ENCODE assay signal across 19 cellular contexts in genomic region chr11:70331901-70332300, GRCh38.
A peak's percentile ranks its signal among the peaks of the same experiment; 100 is the strongest.
DNase-seq lines count a peak whose midpoint lies in the region; ATAC-seq lines count a peak whose summit lies in the region.
"Had no signal": no experiment of that assay in that cellular context is flagged by ENCODE, and none has a peak within 500 bp of the region (broad histone marks: within the 10 kb centered on the region; RNA-seq: fewer than 3 reads in every experiment).

No MANE protein-coding gene starts in this region.

- peak; percentile 82 for ATAC-seq in Right ventricle myocardium superior (ENCODE audit: poor library complexity)
- ATAC-seq in left cardiac atrium: no peak
- no peak for ATAC-seq in GM21737 (IDR thresholded peaks at IDR 0.05; ENCODE audit: unreplicated experiment)
- no peak for ATAC-seq in GM19324 (IDR thresholded peaks at IDR 0.05; ENCODE audit: low FRiP score, unreplicated experiment)
- ATAC-seq: K562 had no signal

- DNase-seq in Right ventricle myocardium superior (peak; percentile 66), left cardiac atrium (no peak), cerebellum (ENCODE audit: low spot score) (peak; percentile 92), middle frontal gyrus (ENCODE audit: extremely low spot score, low spot score) (peak; percentile 71), putamen (ENCODE audit: low spot score) (peak; percentile 64), SW 1271 (lab: John Stamatoyannopoulos, UW) (no peak)
- DNase-seq: 8988T; Calu3; CD4-positive, alpha-beta memory T cell; HCEC 1CT; NCI-H1048; NCI-H1436 treated with DMSO at 0.1 percent for 48 hours; NCI-H2081 treated with DMSO at 0.1 percent for 48 hours; NCI-H510A treated with DMSO at 0.1 percent for 48 hours; NCI-H82; PC-9 had no signal

- intact Hi-C loops in Right ventricle myocardium superior (cut with DNase I) (no loop called here), left cardiac atrium (cut with DNase I) (no loop called here)

Comparison
In these comparisons a context has a peak if more than half of its experiments do, and no peak if none do; other contexts are left out.
1. DNase-seq: peak in Right ventricle myocardium superior (single experiment), cerebellum (single experiment), middle frontal gyrus (single experiment) and putamen (single experiment); none in left cardiac atrium (single experiment) and SW 1271 (0 of 2).